In the genomic region with DNA sequence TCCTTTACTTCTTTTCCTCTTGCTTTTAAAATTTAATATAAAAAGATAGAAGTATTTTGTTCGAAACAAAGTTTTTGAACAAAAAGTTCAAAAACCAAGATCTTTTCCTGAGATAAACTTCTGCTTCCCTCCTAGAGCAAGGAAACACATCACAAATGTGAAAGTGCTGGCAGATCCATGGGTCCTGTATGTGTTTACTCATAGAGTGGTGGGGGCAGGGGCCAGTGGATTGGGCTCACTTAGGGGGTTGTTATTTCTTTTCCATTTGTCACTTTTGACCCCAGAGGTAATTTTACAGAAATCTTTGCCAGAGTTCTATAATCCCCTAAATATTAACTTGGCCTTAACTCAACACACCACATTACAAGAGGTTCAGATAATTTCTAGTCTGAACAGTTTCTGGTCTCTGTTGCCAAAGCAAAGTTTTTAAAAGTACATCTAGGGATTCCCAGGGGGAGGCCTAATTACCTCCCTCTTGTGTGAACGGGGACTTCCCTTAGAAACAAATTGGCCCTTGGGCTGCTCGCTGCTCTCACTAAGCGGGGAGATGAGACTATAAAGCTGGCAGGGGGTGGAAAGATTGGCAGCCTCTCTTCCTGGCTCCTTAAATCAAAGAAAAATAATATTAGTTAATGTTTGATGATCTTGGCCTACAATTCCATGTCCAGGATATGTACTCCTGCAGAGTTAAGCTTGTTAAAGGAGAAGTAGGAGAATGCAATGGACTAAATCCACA, we compare ENCODE assay signal across 1 cellular context.
TF ChIP-seq lines count a peak whose summit lies in the region.

No MANE protein-coding gene starts in this region.

TF ChIP-seq in HepG2, 621 proteins besides CTCF, POLR2A, EP300 and RAD21 (continued from another document):
- TF ChIP-seq, protein P1, sequence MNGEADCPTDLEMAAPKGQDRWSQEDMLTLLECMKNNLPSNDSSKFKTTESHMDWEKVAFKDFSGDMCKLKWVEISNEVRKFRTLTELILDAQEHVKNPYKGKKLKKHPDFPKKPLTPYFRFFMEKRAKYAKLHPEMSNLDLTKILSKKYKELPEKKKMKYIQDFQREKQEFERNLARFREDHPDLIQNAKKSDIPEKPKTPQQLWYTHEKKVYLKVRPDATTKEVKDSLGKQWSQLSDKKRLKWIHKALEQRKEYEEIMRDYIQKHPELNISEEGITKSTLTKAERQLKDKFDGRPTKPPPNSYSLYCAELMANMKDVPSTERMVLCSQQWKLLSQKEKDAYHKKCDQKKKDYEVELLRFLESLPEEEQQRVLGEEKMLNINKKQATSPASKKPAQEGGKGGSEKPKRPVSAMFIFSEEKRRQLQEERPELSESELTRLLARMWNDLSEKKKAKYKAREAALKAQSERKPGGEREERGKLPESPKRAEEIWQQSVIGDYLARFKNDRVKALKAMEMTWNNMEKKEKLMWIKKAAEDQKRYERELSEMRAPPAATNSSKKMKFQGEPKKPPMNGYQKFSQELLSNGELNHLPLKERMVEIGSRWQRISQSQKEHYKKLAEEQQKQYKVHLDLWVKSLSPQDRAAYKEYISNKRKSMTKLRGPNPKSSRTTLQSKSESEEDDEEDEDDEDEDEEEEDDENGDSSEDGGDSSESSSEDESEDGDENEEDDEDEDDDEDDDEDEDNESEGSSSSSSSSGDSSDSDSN (CRISPR knock-in tag; IDR thresholded peaks at IDR 0.05), result no peak
- TF ChIP-seq ZNF383 (CRISPR knock-in tag; IDR thresholded peaks at IDR 0.05; ENCODE audit: borderline replicate concordance) (no peak), ZNF543 (CRISPR knock-in tag; IDR thresholded peaks at IDR 0.05) (no peak), HES4 (CRISPR knock-in tag; IDR thresholded peaks at IDR 0.05; ENCODE audit: borderline replicate concordance) (no peak), GATAD2A (CRISPR knock-in tag; IDR thresholded peaks at IDR 0.05) (no peak), ZNF333 (CRISPR knock-in tag; IDR thresholded peaks at IDR 0.05; ENCODE audit: borderline replicate concordance) (no peak), GATA4 (IDR thresholded peaks at IDR 0.05; ENCODE audit: borderline replicate concordance, low read depth) (no peak)
- TF ChIP-seq, protein P2, sequence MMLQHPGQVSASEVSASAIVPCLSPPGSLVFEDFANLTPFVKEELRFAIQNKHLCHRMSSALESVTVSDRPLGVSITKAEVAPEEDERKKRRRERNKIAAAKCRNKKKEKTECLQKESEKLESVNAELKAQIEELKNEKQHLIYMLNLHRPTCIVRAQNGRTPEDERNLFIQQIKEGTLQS (CRISPR knock-in tag; IDR thresholded peaks at IDR 0.05), result no peak
- TF ChIP-seq, protein P3, sequence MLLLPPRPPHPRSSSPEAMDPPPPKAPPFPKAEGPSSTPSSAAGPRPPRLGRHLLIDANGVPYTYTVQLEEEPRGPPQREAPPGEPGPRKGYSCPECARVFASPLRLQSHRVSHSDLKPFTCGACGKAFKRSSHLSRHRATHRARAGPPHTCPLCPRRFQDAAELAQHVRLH (CRISPR knock-in tag; IDR thresholded peaks at IDR 0.05; ENCODE audit: borderline replicate concordance, low read depth), result no peak
- TF ChIP-seq, protein P4, sequence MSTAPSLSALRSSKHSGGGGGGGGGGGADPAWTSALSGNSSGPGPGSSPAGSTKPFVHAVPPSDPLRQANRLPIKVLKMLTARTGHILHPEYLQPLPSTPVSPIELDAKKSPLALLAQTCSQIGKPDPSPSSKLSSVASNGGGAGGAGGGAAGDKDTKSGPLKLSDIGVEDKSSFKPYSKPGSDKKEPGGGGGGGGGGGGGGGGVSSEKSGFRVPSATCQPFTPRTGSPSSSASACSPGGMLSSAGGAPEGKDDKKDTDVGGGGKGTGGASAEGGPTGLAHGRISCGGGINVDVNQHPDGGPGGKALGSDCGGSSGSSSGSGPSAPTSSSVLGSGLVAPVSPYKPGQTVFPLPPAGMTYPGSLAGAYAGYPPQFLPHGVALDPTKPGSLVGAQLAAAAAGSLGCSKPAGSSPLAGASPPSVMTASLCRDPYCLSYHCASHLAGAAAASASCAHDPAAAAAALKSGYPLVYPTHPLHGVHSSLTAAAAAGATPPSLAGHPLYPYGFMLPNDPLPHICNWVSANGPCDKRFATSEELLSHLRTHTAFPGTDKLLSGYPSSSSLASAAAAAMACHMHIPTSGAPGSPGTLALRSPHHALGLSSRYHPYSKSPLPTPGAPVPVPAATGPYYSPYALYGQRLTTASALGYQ (CRISPR knock-in tag; IDR thresholded peaks at IDR 0.05), result no peak
TF ChIP-seq in HepG2: peak in this region for 0.
